Comparison of ENCODE assay signal across 10 cellular contexts in genomic region chr7:27113991-27114866, GRCh38. TPM values are rescaled to one million over a fixed set of nuclear protein-coding genes. Genes with fewer than 3 reads are reported as not detected.
A peak's percentile ranks its signal among the peaks of the same experiment; 100 is the strongest.
DNase-seq lines count a peak whose midpoint lies in the region; ATAC-seq and TF ChIP-seq lines count a peak whose summit lies in the region.
"Had no signal": no experiment of that assay in that cellular context is flagged by ENCODE, and none has a peak within 500 bp of the region (broad histone marks: within the 10 kb centered on the region; RNA-seq: fewer than 3 reads in every experiment).

No MANE protein-coding gene starts in this region.

- H3K9me2 ChIP-seq in GM23248 (ENCODE audit: insufficient read depth) = no peaks in the 10 kb centered on the region

- no peak overlapping the region for H2AFZ ChIP-seq in GM23248

- no peak overlapping the region for H3K9ac ChIP-seq in GM23248

- H3K27ac ChIP-seq in GM23248 (no peak overlapping the region), SJSA1 (peak overlapping the region; percentile 70), right atrium auricular region (peak overlapping the region; percentile 71 to 73)

- no peak overlapping the region for H3K4me3 ChIP-seq in GM23248
- peak overlapping the region; percentile 38 for H3K4me3 ChIP-seq in SJSA1
- peak overlapping the region; percentile 33 to 49 for H3K4me3 ChIP-seq in right atrium auricular region
- peak overlapping the region; percentile 51 for H3K4me3 ChIP-seq in skeletal muscle cell (ENCODE audit: low read depth, low read length)

- peaks cover 11% of the 10 kb centered on the region; the same call in 1 of the 2 replicates for H3F3A ChIP-seq in GM23248 (ENCODE audit: insufficient read depth)

- no peaks in the 10 kb centered on the region for H4K20me1 ChIP-seq in GM23248 (ENCODE audit: insufficient read depth)

- in situ Hi-C loops in GM23248 (cut with MboI) = no loop called here

- no peaks in the 10 kb centered on the region for H3K79me2 ChIP-seq in GM23248 (ENCODE audit: insufficient read depth)

- DNase-seq in GM23248 (peak; percentile 6), SJSA1 (ENCODE audit: low read depth in 1 of 2, low spot score in 2 of 2) (peak in 1 of 2 experiments; percentile 70), right atrium auricular region (ENCODE audit: low spot score) (no peak), skeletal muscle cell (ENCODE audit: low read depth) (no peak), NCI-H2029 treated with DMSO at 0.1 percent for 48 hours (lab: John Stamatoyannopoulos, UW) (no peak)
- DNase-seq: KBM-7, T-helper 2 cell had no signal

- H3K4me1 ChIP-seq in GM23248 (ENCODE audit: insufficient read depth) (peaks cover 7% of the 10 kb centered on the region; the same call in 1 of the 2 replicates), SJSA1 (replicated peaks) (peaks cover 48% of the 10 kb centered on the region), right atrium auricular region (peaks cover 0 to 27% of the 10 kb centered on the region in 2 donors)

- H3K9me3 ChIP-seq in GM23248 (ENCODE audit: low read depth) (no peaks in the 10 kb centered on the region), SJSA1 (replicated peaks) (0 out of 2 replicates have a peak, but pooled peaks cover 2% of the 10 kb centered on the region), right atrium auricular region (no peaks in the 10 kb centered on the region)

- no peak for ATAC-seq in GM21576 (IDR thresholded peaks at IDR 0.05; ENCODE audit: unreplicated experiment)
- ATAC-seq in GM19463 (IDR thresholded peaks at IDR 0.05; ENCODE audit: unreplicated experiment) = no peak
- ATAC-seq in GM21737 (IDR thresholded peaks at IDR 0.05; ENCODE audit: unreplicated experiment) = no peak

- 31 to 35% methylated on average over 14 to 27 of the region's 27 CpGs for WGBS in GM23248 (ENCODE audit: low coverage in 1 of 2, low lambda C conversion rate in 2 of 2, missing lambda C conversion rate in 2 of 2), 2 experiments

- H3K4me2 ChIP-seq in GM23248 (ENCODE audit: unreplicated experiment) = no peak overlapping the region

- TF ChIP-seq CTCF in right atrium auricular region (IDR thresholded peaks at IDR 0.05) = no peak

- H3K36me3 ChIP-seq in GM23248 (ENCODE audit: low read depth) (no peaks in the 10 kb centered on the region), SJSA1 (peaks cover 12% of the 10 kb centered on the region), right atrium auricular region (no peaks in the 10 kb centered on the region)

- no peaks in the 10 kb centered on the region for H3K27me3 ChIP-seq in GM23248 (replicated peaks; ENCODE audit: insufficient read depth)
- H3K27me3 ChIP-seq in SJSA1 (replicated peaks) = no peaks in the 10 kb centered on the region
- peaks cover 14 to 41% of the 10 kb centered on the region in 2 donors for H3K27me3 ChIP-seq in right atrium auricular region

RNA-seq across cellular contexts. Expression of gene HOXA2, which starts 11.7 kb away (rescaled TPM):
- not detected in 2 replicates for total RNA-seq in GM23248 (2014; rRNA removed; shearing (Covaris generic))
- polyA plus RNA-seq in GM23248 (2016; fragmentation: Nextera tagmentation; extraction: Ambion mirVana) = 0.09 TPM in 1 of 2 replicates, not detected in the other
- 0.47 and 2.3 TPM in 2 replicates for total RNA-seq in SJSA1 (2014; rRNA removed; shearing (Covaris generic))
- under 1 TPM; 0.16 to 0.33 TPM for total RNA-seq in right atrium auricular region

RNA-seq across cellular contexts. Expression of gene HOXA4, which starts 16.3 kb away (rescaled TPM):
- total RNA-seq in GM23248 (2014; rRNA removed; shearing (Covaris generic)) = 0.13 and 1.8 TPM in 2 replicates
- polyA plus RNA-seq in GM23248 (2016; fragmentation: Nextera tagmentation; extraction: Ambion mirVana) = 3.1 and 3.3 TPM in 2 replicates
- total RNA-seq in SJSA1 (2014; rRNA removed; shearing (Covaris generic)) = 0.58 TPM in 1 of 2 replicates, not detected in the other
- 1 to 10 TPM in 1 of 2 donors, under 1 TPM in 1; 0.59 to 1.2 TPM for total RNA-seq in right atrium auricular region

RNA-seq across cellular contexts. Expression of gene HOXA1, which starts 18.4 kb away (rescaled TPM):
- total RNA-seq in GM23248 (2014; rRNA removed; shearing (Covaris generic)) = 0.89 and 0.97 TPM in 2 replicates
- 1.6 and 1.8 TPM in 2 replicates for polyA plus RNA-seq in GM23248 (2016; fragmentation: Nextera tagmentation; extraction: Ambion mirVana)
- total RNA-seq in SJSA1 (2014; rRNA removed; shearing (Covaris generic)) = 2.0 and 5.8 TPM in 2 replicates
- under 1 TPM in 1 of 2 donors, not detected in 1; 0.20 TPM for total RNA-seq in right atrium auricular region

RNA-seq across cellular contexts. Expression of gene HOXA5, which starts 29.3 kb away (rescaled TPM):
- total RNA-seq in GM23248 (2014; rRNA removed; shearing (Covaris generic)) = 0.25 and 4.0 TPM in 2 replicates
- 1.3 and 1.9 TPM in 2 replicates for polyA plus RNA-seq in GM23248 (2016; fragmentation: Nextera tagmentation; extraction: Ambion mirVana)
- 0.79 and 0.81 TPM in 2 replicates for total RNA-seq in SJSA1 (2014; rRNA removed; shearing (Covaris generic))
- total RNA-seq in right atrium auricular region = under 1 TPM; 0.24 to 0.96 TPM

RNA-seq across cellular contexts. Expression of gene HOXA6, which starts 33.3 kb away (rescaled TPM):
- 0.51 and 3.2 TPM in 2 replicates for total RNA-seq in GM23248 (2014; rRNA removed; shearing (Covaris generic))
- 3.5 and 3.7 TPM in 2 replicates for polyA plus RNA-seq in GM23248 (2016; fragmentation: Nextera tagmentation; extraction: Ambion mirVana)
- 0.79 TPM in 1 of 2 replicates, not detected in the other for total RNA-seq in SJSA1 (2014; rRNA removed; shearing (Covaris generic))
- not detected for total RNA-seq in right atrium auricular region
